In the genomic region with DNA sequence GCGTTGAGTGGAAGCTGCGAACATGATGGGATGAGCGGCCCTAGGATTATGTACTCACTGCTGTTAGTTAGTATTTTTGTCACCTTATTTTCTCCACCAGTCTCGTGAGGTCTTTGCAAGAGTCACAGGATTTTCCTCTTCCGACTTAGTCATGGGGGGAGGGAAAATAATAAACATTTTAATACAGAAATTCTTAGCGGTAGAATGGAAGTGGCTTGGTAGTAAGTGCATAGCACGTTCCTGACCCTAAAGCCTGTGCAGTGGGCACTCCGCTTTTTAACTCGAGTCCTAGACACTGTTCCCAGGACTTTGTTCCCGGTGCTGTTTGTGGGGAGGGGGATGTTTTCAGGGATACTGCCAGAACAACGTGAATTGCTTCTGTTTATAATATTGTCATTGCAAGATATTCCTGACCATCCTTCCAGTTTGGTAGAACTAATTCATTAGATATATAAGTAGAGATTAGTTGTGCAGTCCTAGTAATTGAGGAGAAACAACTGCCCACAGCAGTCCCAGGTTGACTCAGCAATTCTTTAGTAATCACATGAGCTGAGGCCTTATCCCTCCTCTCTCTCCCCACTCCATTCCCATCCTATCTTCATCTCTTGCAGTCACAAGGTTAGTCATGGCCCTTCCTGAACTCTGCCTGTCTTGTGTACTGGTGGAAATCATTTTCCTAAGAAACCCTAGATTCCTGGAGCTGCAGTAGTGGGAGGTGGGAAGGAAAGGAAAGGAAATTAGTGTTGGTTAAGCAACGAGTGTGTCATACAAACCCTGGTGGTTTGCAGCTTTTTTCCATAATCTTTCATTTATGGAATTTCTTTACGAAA, we compare ENCODE assay signal across 2 cellular contexts.
TF ChIP-seq lines count a peak whose summit lies in the region.

No MANE protein-coding gene starts in this region.

TF ChIP-seq in IMR-90, 13 proteins besides CTCF, POLR2A, EP300 and RAD21:
- TF ChIP-seq RFX5 (IDR thresholded peaks at IDR 0.05; ENCODE audit: low read depth, low read length) (no peak), MXI1 (IDR thresholded peaks at IDR 0.05; ENCODE audit: borderline replicate concordance, low read depth, low read length) (peak; percentile 46; the same call in 1 of the 2 replicates), MAFK (IDR thresholded peaks at IDR 0.05; ENCODE audit: low read depth, low read length) (peak; percentile 90), SMC3 (IDR thresholded peaks at IDR 0.05; ENCODE audit: low read depth, low read length) (no peak; the same call in none of the 2 replicates), CHD1 (IDR thresholded peaks at IDR 0.05; ENCODE audit: low read depth, low read length) (no peak), NFE2L2 (IDR thresholded peaks at IDR 0.05; ENCODE audit: low read depth, low read length) (peak; percentile 82), BHLHE40 (IDR thresholded peaks at IDR 0.05; ENCODE audit: low read depth, low read length) (peak; percentile 76), MAZ (IDR thresholded peaks at IDR 0.05; ENCODE audit: borderline replicate concordance, low read depth, low read length) (peak; percentile 23; the same call in 1 of the 2 replicates), FOS (IDR thresholded peaks at IDR 0.05; ENCODE audit: low read depth, low read length) (0 out of 2 replicates have a peak, but pooled peaks have one; percentile 25), RCOR1 (IDR thresholded peaks at IDR 0.05; ENCODE audit: insufficient replicate concordance, low read length) (peak; percentile 40), CEBPB (IDR thresholded peaks at IDR 0.05; ENCODE audit: low read depth, low read length) (peak; percentile 76)
- TF ChIP-seq, protein P1, sequence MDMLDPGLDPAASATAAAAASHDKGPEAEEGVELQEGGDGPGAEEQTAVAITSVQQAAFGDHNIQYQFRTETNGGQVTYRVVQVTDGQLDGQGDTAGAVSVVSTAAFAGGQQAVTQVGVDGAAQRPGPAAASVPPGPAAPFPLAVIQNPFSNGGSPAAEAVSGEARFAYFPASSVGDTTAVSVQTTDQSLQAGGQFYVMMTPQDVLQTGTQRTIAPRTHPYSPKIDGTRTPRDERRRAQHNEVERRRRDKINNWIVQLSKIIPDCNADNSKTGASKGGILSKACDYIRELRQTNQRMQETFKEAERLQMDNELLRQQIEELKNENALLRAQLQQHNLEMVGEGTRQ (IDR thresholded peaks at IDR 0.05; ENCODE audit: low read depth, low read length): peak; percentile 73
- TF ChIP-seq, protein P2, sequence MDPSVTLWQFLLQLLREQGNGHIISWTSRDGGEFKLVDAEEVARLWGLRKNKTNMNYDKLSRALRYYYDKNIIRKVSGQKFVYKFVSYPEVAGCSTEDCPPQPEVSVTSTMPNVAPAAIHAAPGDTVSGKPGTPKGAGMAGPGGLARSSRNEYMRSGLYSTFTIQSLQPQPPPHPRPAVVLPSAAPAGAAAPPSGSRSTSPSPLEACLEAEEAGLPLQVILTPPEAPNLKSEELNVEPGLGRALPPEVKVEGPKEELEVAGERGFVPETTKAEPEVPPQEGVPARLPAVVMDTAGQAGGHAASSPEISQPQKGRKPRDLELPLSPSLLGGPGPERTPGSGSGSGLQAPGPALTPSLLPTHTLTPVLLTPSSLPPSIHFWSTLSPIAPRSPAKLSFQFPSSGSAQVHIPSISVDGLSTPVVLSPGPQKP (IDR thresholded peaks at IDR 0.05; ENCODE audit: borderline replicate concordance, low read depth, low read length): no peak

TF ChIP-seq in K562, 482 proteins besides CTCF, POLR2A, EP300 and RAD21 (continues in another document):
- TF ChIP-seq, protein P3, sequence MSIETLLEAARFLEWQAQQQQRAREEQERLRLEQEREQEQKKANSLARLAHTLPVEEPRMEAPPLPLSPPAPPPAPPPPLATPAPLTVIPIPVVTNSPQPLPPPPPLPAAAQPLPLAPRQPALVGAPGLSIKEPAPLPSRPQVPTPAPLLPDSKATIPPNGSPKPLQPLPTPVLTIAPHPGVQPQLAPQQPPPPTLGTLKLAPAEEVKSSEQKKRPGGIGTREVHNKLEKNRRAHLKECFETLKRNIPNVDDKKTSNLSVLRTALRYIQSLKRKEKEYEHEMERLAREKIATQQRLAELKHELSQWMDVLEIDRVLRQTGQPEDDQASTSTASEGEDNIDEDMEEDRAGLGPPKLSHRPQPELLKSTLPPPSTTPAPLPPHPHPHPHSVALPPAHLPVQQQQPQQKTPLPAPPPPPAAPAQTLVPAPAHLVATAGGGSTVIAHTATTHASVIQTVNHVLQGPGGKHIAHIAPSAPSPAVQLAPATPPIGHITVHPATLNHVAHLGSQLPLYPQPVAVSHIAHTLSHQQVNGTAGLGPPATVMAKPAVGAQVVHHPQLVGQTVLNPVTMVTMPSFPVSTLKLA (conservative IDR thresholded peaks at IDR 0.05): 0 out of 4 replicates have a peak, but pooled peaks of 1 of the 2 experiments have one; percentile 21
- peak; percentile 49 for TF ChIP-seq EP400 (IDR thresholded peaks at IDR 0.05)
- TF ChIP-seq C11orf30 (IDR thresholded peaks at IDR 0.05; ENCODE audit: low read depth): peak; percentile 96
- TF ChIP-seq THRAP3 (IDR thresholded peaks at IDR 0.05; ENCODE audit: borderline replicate concordance): no peak
- TF ChIP-seq MCM5 (IDR thresholded peaks at IDR 0.05; ENCODE audit: low read depth): no peak
- peak; percentile 52 for TF ChIP-seq TAF7 (tag; IDR thresholded peaks at IDR 0.05)
- TF ChIP-seq, protein P4, sequence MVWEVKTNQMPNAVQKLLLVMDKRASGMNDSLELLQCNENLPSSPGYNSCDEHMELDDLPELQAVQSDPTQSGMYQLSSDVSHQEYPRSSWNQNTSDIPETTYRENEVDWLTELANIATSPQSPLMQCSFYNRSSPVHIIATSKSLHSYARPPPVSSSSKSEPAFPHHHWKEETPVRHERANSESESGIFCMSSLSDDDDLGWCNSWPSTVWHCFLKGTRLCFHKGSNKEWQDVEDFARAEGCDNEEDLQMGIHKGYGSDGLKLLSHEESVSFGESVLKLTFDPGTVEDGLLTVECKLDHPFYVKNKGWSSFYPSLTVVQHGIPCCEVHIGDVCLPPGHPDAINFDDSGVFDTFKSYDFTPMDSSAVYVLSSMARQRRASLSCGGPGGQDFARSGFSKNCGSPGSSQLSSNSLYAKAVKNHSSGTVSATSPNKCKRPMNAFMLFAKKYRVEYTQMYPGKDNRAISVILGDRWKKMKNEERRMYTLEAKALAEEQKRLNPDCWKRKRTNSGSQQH (CRISPR knock-in tag; IDR thresholded peaks at IDR 0.05): no peak
- TF ChIP-seq SMARCA4 (IDR thresholded peaks at IDR 0.05): peak; percentile 58
- TF ChIP-seq FOXK2 (conservative IDR thresholded peaks at IDR 0.05 in 1 of 2, IDR thresholded peaks at IDR 0.05 in 1 of 2; ENCODE audit: low read depth in 2 of 2): peak in 1 of 2 experiments; percentile 32; a peak in 1 of 4 replicates
- TF ChIP-seq SNRNP70 (optimal IDR thresholded peaks at IDR 0.05; ENCODE audit: low read depth, low read length): no peak
- peak; percentile 59 for TF ChIP-seq POLR2H (tag; IDR thresholded peaks at IDR 0.05; ENCODE audit: low read depth)
- TF ChIP-seq MAFK (IDR thresholded peaks at IDR 0.05; ENCODE audit: low read length): peak; percentile 88
- 0 out of 2 replicates have a peak, but pooled peaks have one; percentile 12 for TF ChIP-seq CREM (IDR thresholded peaks at IDR 0.05; ENCODE audit: low read depth)
- TF ChIP-seq, protein P5, sequence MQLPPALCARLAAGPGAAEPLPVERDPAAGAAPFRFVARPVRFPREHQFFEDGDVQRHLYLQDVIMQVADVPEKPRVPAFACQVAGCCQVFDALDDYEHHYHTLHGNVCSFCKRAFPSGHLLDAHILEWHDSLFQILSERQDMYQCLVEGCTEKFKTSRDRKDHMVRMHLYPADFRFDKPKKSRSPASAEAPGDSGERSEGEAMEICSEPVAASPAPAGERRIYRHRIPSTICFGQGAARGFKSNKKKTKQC (CRISPR knock-in tag; IDR thresholded peaks at IDR 0.05): no peak
- TF ChIP-seq CBFA2T3 (IDR thresholded peaks at IDR 0.05): peak; percentile 36
- peak; percentile 93 for TF ChIP-seq NFE2 (IDR thresholded peaks at IDR 0.05; ENCODE audit: low read depth)
- TF ChIP-seq, protein P6, sequence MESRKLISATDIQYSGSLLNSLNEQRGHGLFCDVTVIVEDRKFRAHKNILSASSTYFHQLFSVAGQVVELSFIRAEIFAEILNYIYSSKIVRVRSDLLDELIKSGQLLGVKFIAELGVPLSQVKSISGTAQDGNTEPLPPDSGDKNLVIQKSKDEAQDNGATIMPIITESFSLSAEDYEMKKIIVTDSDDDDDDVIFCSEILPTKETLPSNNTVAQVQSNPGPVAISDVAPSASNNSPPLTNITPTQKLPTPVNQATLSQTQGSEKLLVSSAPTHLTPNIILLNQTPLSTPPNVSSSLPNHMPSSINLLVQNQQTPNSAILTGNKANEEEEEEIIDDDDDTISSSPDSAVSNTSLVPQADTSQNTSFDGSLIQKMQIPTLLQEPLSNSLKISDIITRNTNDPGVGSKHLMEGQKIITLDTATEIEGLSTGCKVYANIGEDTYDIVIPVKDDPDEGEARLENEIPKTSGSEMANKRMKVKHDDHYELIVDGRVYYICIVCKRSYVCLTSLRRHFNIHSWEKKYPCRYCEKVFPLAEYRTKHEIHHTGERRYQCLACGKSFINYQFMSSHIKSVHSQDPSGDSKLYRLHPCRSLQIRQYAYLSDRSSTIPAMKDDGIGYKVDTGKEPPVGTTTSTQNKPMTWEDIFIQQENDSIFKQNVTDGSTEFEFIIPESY (CRISPR knock-in tag; IDR thresholded peaks at IDR 0.05): no peak
- TF ChIP-seq ZBED1 (IDR thresholded peaks at IDR 0.05): no peak
- no peak for TF ChIP-seq CAMTA2 (CRISPR knock-in tag; conservative IDR thresholded peaks at IDR 0.05)
- TF ChIP-seq, protein P7, sequence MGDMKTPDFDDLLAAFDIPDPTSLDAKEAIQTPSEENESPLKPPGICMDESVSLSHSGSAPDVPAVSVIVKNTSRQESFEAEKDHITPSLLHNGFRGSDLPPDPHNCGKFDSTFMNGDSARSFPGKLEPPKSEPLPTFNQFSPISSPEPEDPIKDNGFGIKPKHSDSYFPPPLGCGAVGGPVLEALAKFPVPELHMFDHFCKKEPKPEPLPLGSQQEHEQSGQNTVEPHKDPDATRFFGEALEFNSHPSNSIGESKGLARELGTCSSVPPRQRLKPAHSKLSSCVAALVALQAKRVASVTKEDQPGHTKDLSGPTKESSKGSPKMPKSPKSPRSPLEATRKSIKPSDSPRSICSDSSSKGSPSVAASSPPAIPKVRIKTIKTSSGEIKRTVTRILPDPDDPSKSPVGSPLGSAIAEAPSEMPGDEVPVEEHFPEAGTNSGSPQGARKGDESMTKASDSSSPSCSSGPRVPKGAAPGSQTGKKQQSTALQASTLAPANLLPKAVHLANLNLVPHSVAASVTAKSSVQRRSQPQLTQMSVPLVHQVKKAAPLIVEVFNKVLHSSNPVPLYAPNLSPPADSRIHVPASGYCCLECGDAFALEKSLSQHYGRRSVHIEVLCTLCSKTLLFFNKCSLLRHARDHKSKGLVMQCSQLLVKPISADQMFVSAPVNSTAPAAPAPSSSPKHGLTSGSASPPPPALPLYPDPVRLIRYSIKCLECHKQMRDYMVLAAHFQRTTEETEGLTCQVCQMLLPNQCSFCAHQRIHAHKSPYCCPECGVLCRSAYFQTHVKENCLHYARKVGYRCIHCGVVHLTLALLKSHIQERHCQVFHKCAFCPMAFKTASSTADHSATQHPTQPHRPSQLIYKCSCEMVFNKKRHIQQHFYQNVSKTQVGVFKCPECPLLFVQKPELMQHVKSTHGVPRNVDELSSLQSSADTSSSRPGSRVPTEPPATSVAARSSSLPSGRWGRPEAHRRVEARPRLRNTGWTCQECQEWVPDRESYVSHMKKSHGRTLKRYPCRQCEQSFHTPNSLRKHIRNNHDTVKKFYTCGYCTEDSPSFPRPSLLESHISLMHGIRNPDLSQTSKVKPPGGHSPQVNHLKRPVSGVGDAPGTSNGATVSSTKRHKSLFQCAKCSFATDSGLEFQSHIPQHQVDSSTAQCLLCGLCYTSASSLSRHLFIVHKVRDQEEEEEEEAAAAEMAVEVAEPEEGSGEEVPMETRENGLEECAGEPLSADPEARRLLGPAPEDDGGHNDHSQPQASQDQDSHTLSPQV (IDR thresholded peaks at IDR 0.05): 0 out of 2 replicates have a peak, but pooled peaks have one; percentile 24
- TF ChIP-seq, protein P8, sequence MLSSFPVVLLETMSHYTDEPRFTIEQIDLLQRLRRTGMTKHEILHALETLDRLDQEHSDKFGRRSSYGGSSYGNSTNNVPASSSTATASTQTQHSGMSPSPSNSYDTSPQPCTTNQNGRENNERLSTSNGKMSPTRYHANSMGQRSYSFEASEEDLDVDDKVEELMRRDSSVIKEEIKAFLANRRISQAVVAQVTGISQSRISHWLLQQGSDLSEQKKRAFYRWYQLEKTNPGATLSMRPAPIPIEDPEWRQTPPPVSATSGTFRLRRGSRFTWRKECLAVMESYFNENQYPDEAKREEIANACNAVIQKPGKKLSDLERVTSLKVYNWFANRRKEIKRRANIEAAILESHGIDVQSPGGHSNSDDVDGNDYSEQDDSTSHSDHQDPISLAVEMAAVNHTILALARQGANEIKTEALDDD (IDR thresholded peaks at IDR 0.05): peak; percentile 65; the same call in 1 of the 2 replicates
- no peak for TF ChIP-seq POLR2AphosphoS2 (IDR thresholded peaks at IDR 0.05; ENCODE audit: low read length)
- peak; percentile 44; the same call in 1 of the 2 replicates for TF ChIP-seq MYC (IDR thresholded peaks at IDR 0.05; ENCODE audit: low read depth, low read length)
- no peak for TF ChIP-seq MYC (CRISPR knock-in tag; IDR thresholded peaks at IDR 0.05; ENCODE audit: borderline replicate concordance, low read depth)
- peak; percentile 68 for TF ChIP-seq BHLHE40 (IDR thresholded peaks at IDR 0.05; ENCODE audit: low read length)
- TF ChIP-seq, protein P9, sequence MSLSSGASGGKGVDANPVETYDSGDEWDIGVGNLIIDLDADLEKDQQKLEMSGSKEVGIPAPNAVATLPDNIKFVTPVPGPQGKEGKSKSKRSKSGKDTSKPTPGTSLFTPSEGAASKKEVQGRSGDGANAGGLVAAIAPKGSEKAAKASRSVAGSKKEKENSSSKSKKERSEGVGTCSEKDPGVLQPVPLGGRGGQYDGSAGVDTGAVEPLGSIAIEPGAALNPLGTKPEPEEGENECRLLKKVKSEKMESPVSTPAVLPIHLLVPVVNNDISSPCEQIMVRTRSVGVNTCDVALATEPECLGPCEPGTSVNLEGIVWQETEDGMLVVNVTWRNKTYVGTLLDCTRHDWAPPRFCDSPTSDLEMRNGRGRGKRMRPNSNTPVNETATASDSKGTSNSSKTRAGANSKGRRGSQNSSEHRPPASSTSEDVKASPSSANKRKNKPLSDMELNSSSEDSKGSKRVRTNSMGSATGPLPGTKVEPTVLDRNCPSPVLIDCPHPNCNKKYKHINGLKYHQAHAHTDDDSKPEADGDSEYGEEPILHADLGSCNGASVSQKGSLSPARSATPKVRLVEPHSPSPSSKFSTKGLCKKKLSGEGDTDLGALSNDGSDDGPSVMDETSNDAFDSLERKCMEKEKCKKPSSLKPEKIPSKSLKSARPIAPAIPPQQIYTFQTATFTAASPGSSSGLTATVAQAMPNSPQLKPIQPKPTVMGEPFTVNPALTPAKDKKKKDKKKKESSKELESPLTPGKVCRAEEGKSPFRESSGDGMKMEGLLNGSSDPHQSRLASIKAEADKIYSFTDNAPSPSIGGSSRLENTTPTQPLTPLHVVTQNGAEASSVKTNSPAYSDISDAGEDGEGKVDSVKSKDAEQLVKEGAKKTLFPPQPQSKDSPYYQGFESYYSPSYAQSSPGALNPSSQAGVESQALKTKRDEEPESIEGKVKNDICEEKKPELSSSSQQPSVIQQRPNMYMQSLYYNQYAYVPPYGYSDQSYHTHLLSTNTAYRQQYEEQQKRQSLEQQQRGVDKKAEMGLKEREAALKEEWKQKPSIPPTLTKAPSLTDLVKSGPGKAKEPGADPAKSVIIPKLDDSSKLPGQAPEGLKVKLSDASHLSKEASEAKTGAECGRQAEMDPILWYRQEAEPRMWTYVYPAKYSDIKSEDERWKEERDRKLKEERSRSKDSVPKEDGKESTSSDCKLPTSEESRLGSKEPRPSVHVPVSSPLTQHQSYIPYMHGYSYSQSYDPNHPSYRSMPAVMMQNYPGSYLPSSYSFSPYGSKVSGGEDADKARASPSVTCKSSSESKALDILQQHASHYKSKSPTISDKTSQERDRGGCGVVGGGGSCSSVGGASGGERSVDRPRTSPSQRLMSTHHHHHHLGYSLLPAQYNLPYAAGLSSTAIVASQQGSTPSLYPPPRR (CRISPR knock-in tag; IDR thresholded peaks at IDR 0.05; ENCODE audit: borderline replicate concordance): no peak
- TF ChIP-seq ARID1B (IDR thresholded peaks at IDR 0.05): peak; percentile 52
- peak; percentile 46; the same call in 1 of the 2 replicates for TF ChIP-seq ZFX (CRISPR knock-in tag; IDR thresholded peaks at IDR 0.05)
- TF ChIP-seq RAD51 (IDR thresholded peaks at IDR 0.05; ENCODE audit: borderline replicate concordance, low read depth): peak; percentile 33; the same call in 1 of the 2 replicates
